ENCODE assay signal across 19 cellular contexts in the genomic region with DNA sequence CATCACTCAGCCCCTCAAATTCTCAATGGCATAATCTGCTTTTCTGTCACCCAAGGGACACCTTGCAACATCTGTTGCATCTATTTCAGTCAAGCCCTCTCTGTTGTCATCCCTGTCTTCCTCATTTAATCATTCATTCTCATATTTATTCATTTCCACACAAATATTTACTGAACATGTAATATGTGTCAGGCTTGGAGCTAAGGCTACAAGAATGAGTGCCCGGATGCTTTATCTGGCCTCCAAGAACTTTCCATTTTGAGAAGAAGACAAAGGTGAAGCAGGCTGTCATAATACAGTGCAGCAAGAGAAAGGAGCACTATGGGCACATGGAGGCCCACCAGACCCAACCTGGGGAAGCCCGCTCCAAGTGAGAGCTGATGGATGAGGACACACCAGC. TPM values are rescaled to one million over a fixed set of nuclear protein-coding genes. Genes with fewer than 3 reads are reported as not detected.
DNase-seq lines count a peak whose midpoint lies in the region; ATAC-seq and TF ChIP-seq lines count a peak whose summit lies in the region.
"Had no signal": no experiment of that assay in that cellular context is flagged by ENCODE, and none has a peak within 500 bp of the region (broad histone marks: within the 10 kb centered on the region; RNA-seq: fewer than 3 reads in every experiment).

No MANE protein-coding gene starts in this region.

- H3K9ac ChIP-seq in mesenchymal stem cell (ENCODE audit: low read length), result no peak overlapping the region
- H3K9ac ChIP-seq: GM23248 had no signal

- peak overlapping the region; percentile 54 for H2AK5ac ChIP-seq in mesenchymal stem cell (ENCODE audit: low read length, severe bottlenecking)

- no peaks in the 10 kb centered on the region for H3K36me3 ChIP-seq in mesenchymal stem cell (ENCODE audit: control insufficient read depth in 1 of 2, insufficient read depth in 2 of 2, low read depth in 1 of 2, low read length in 2 of 2)

- peak; percentile 52 to 59 for ATAC-seq in natural killer cell treated with Interleukin-12 subunit alpha and Interleukin-12 subunit beta and Interleukin-15 and Interleukin-18, amount 100 ng/mL, for 72 hours
- ATAC-seq in natural killer cell, result no peak
- ATAC-seq in HG02642 (IDR thresholded peaks at IDR 0.05; ENCODE audit: poor library complexity, unreplicated experiment), result no peak
- ATAC-seq: GM12878, HCT116 had no signal

- intact Hi-C loops in natural killer cell (cut with micrococcal nuclease), result no loop called here

- H3K9me3 Mint-ChIP-seq in T-helper 2 cell treated with Interferon-gamma antibody and Interleukin-4, amounts not matched to agents 5 μg/mL and 100 μg/mL, for 36 hours, result no peaks in the 10 kb centered on the region
- H3K9me3 Mint-ChIP-seq in natural killer cell treated with Interleukin-12 subunit alpha and Interleukin-12 subunit beta and Interleukin-15 and Interleukin-18, amount 100 ng/mL, for 72 hours, result no peaks in the 10 kb centered on the region
- H3K9me3 Mint-ChIP-seq in natural killer cell, result no peaks in the 10 kb centered on the region
- H3K9me3 Mint-ChIP-seq: CD4-positive, alpha-beta T cell had no signal

- no peak overlapping the region for H4K8ac ChIP-seq in mesenchymal stem cell (ENCODE audit: low read length)

- no peak overlapping the region for H3K4ac ChIP-seq in mesenchymal stem cell (ENCODE audit: low read depth in 1 of 2, low read length in 2 of 2)

- H3K14ac ChIP-seq in mesenchymal stem cell (ENCODE audit: low read length in 2 of 2), result no peak overlapping the region

- peaks cover 0 to 11% of the 10 kb centered on the region in 2 experiments for H3K27me3 ChIP-seq in mesenchymal stem cell (ENCODE audit: control insufficient read depth in 1 of 2, insufficient read depth in 1 of 2, low read length in 2 of 2)

- no peak overlapping the region for H4K91ac ChIP-seq in mesenchymal stem cell (ENCODE audit: low read length)

- H2BK120ac ChIP-seq in mesenchymal stem cell (ENCODE audit: low read depth, low read length), result no peak overlapping the region

- H3K4me3 Mint-ChIP-seq in T-helper 2 cell treated with Interferon-gamma antibody and Interleukin-4, amounts not matched to agents 5 μg/mL and 100 μg/mL, for 36 hours, result no peak overlapping the region
- H3K4me3 Mint-ChIP-seq in natural killer cell treated with Interleukin-12 subunit alpha and Interleukin-12 subunit beta and Interleukin-15 and Interleukin-18, amount 100 ng/mL, for 72 hours, result no peak overlapping the region
- no peak overlapping the region for H3K4me3 Mint-ChIP-seq in natural killer cell
- H3K4me3 Mint-ChIP-seq: CD4-positive, alpha-beta T cell had no signal

- no peak overlapping the region for H3K4me3 ChIP-seq in mesenchymal stem cell (ENCODE audit: insufficient read depth in 1 of 2, low read depth in 1 of 2, low read length in 2 of 2)
- H3K4me3 ChIP-seq: GM12878, GM23248 had no signal

- no peak overlapping the region for H3K23ac ChIP-seq in mesenchymal stem cell (ENCODE audit: low read length in 2 of 2)

- no peaks in the 10 kb centered on the region for H3K9me3 ChIP-seq in mesenchymal stem cell (ENCODE audit: control insufficient read depth, low read length)

- TF ChIP-seq CTCF in natural killer cell (IDR thresholded peaks at IDR 0.05) (no peak), GM10266 (IDR thresholded peaks at IDR 0.05; ENCODE audit: control insufficient read depth, insufficient read depth, low read depth, missing control alignments) (no peak)

- H3K4me1 ChIP-seq in mesenchymal stem cell (ENCODE audit: control insufficient read depth, insufficient read depth, low read depth, low read length), result no peaks in the 10 kb centered on the region

- H3K27ac Mint-ChIP-seq in T-helper 2 cell treated with Interferon-gamma antibody and Interleukin-4, amounts not matched to agents 5 μg/mL and 100 μg/mL, for 36 hours, result no peak overlapping the region
- no peak overlapping the region for H3K27ac Mint-ChIP-seq in natural killer cell treated with Interleukin-12 subunit alpha and Interleukin-12 subunit beta and Interleukin-15 and Interleukin-18, amount 100 ng/mL, for 72 hours
- H3K27ac Mint-ChIP-seq in natural killer cell, result no peak overlapping the region
- H3K27ac Mint-ChIP-seq: CD4-positive, alpha-beta T cell had no signal

- no peaks in the 10 kb centered on the region for H3K79me1 ChIP-seq in mesenchymal stem cell (replicated peaks; ENCODE audit: low read length, poor library complexity, severe bottlenecking)

- peak; percentile 3 for DNase-seq in T-helper 2 cell treated with Interferon-gamma antibody and Interleukin-4, amounts not matched to agents 5 μg/mL and 100 μg/mL, for 36 hours (ENCODE audit: low spot score)
- no peak for DNase-seq in T-helper 2 cell
- DNase-seq in natural killer cell treated with Interleukin-12 subunit alpha and Interleukin-12 subunit beta and Interleukin-15 and Interleukin-18, amount 100 ng/mL, for 72 hours (ENCODE audit: low spot score), result no peak
- DNase-seq in natural killer cell, result no peak
- DNase-seq in mesenchymal stem cell, result no peak
- DNase-seq in GM10266 (ENCODE audit: extremely low spot score), result no peak
- DNase-seq in anterior cingulate cortex (lab: John Stamatoyannopoulos, UW), result no peak
- DNase-seq: 8988T; AML-193; C1 segment of cervical spinal cord; Calu3; CD4-positive, alpha-beta T cell; DMS 273 treated with DMSO at 0.1 percent for 48 hours had no signal

- no peak overlapping the region for H2BK15ac ChIP-seq in mesenchymal stem cell (ENCODE audit: low read depth, poor library complexity, severe bottlenecking)

- no peaks in the 10 kb centered on the region for H3K36me3 Mint-ChIP-seq in T-helper 2 cell treated with Interferon-gamma antibody and Interleukin-4, amounts not matched to agents 5 μg/mL and 100 μg/mL, for 36 hours (ENCODE audit: low read depth)
- H3K36me3 Mint-ChIP-seq in natural killer cell treated with Interleukin-12 subunit alpha and Interleukin-12 subunit beta and Interleukin-15 and Interleukin-18, amount 100 ng/mL, for 72 hours, result peaks cover 31% of the 10 kb centered on the region
- H3K36me3 Mint-ChIP-seq in natural killer cell, result peaks cover 16% of the 10 kb centered on the region

- H3K27me3 Mint-ChIP-seq in T-helper 2 cell treated with Interferon-gamma antibody and Interleukin-4, amounts not matched to agents 5 μg/mL and 100 μg/mL, for 36 hours (ENCODE audit: low read depth), result no peaks in the 10 kb centered on the region
- H3K27me3 Mint-ChIP-seq in natural killer cell treated with Interleukin-12 subunit alpha and Interleukin-12 subunit beta and Interleukin-15 and Interleukin-18, amount 100 ng/mL, for 72 hours, result no peaks in the 10 kb centered on the region
- H3K27me3 Mint-ChIP-seq in natural killer cell (ENCODE audit: low read depth in 2 of 2), result no peaks in the 10 kb centered on the region
- H3K27me3 Mint-ChIP-seq: CD4-positive, alpha-beta T cell had no signal

- peak overlapping the region in 1 of 2 experiments; percentile 46 for H3K18ac ChIP-seq in mesenchymal stem cell (ENCODE audit: low read depth in 1 of 2, low read length in 2 of 2)

- no peak overlapping the region for H2BK5ac ChIP-seq in mesenchymal stem cell (ENCODE audit: low read depth, low read length, poor library complexity, severe bottlenecking)

- no peak overlapping the region for H3K27ac ChIP-seq in mesenchymal stem cell (ENCODE audit: low read length, poor library complexity, severe bottlenecking)
- H3K27ac ChIP-seq: GM23248 had no signal

- peak overlapping the region; percentile 26 to 95 for H2BK12ac ChIP-seq in mesenchymal stem cell (ENCODE audit: low read length in 2 of 2)

- 98% methylated on average over 2 of the region's 2 CpGs for WGBS in mesenchymal stem cell

- no peak overlapping the region for H3K4me2 ChIP-seq in mesenchymal stem cell (ENCODE audit: low read length, poor library complexity, severe bottlenecking)

- no peak overlapping the region for H2AFZ ChIP-seq in mesenchymal stem cell (ENCODE audit: low read depth, low read length)
- H2AFZ ChIP-seq: GM23248 had no signal

- peaks cover 34% of the 10 kb centered on the region for H3K4me1 Mint-ChIP-seq in T-helper 2 cell treated with Interferon-gamma antibody and Interleukin-4, amounts not matched to agents 5 μg/mL and 100 μg/mL, for 36 hours (ENCODE audit: low read depth)
- H3K4me1 Mint-ChIP-seq in natural killer cell treated with Interleukin-12 subunit alpha and Interleukin-12 subunit beta and Interleukin-15 and Interleukin-18, amount 100 ng/mL, for 72 hours (ENCODE audit: low read depth in 2 of 2), result peaks cover 43 to 46% of the 10 kb centered on the region in 2 donors
- peaks cover 40 to 44% of the 10 kb centered on the region in 2 donors for H3K4me1 Mint-ChIP-seq in natural killer cell

RNA-seq across cellular contexts. Expression of a gene that starts 15.6 kb away (rescaled TPM):
- total RNA-seq in natural killer cell treated with Interleukin-12 subunit alpha and Interleukin-12 subunit beta and Interleukin-15 and Interleukin-18, amount 100 ng/mL, for 72 hours, result 100 to 1,000 TPM; 159 to 355 TPM
- total RNA-seq in natural killer cell, result 100 to 1,000 TPM; 136 to 309 (median 203) TPM
- 0.17 TPM for polyA plus RNA-seq in mesenchymal stem cell (2013, experiment 1 of 2)
- 0.14 TPM for polyA plus RNA-seq in mesenchymal stem cell (2013, experiment 2 of 2)
- total RNA-seq: Calu3, Daoy, GM23248, HT-29 had no signal

RNA-seq across cellular contexts. Expression of a gene that starts 34.4 kb away (rescaled TPM):
- under 1 TPM; 0.10 to 0.14 TPM for total RNA-seq in natural killer cell treated with Interleukin-12 subunit alpha and Interleukin-12 subunit beta and Interleukin-15 and Interleukin-18, amount 100 ng/mL, for 72 hours
- total RNA-seq in natural killer cell, result under 1 TPM in 2 of 3 donors, not detected in 1; 0.19 to 0.38 TPM
- polyA plus RNA-seq in mesenchymal stem cell (2013, experiment 1 of 2), result not detected
- not detected for polyA plus RNA-seq in mesenchymal stem cell (2013, experiment 2 of 2)
- total RNA-seq: CD4-positive, alpha-beta T cell; Daoy; GM23248; HT-29 had no signal
- polyA plus RNA-seq: GM12878, GM23248 had no signal

Comparison
In these comparisons a context has a peak if more than half of its experiments do, and no peak if none do; other contexts are left out.
1. ATAC-seq: peak in natural killer cell treated with Interleukin-12 subunit alpha and Interleukin-12 subunit beta and Interleukin-15 and Interleukin-18, amount 100 ng/mL, for 72 hours (2 of 2); none in natural killer cell (0 of 3) and HG02642 (single experiment).